17 cellular contexts compared by ENCODE assay signal in genomic region chr3:119173325-119173724, GRCh38. TPM values are rescaled to one million over a fixed set of nuclear protein-coding genes. Genes with fewer than 3 reads are reported as not detected.
DNase-seq lines count a peak whose midpoint lies in the region; ATAC-seq and FAIRE-seq lines count a peak whose summit lies in the region.
"Had no signal": no experiment of that assay in that cellular context is flagged by ENCODE, and none has a peak within 500 bp of the region (broad histone marks: within the 10 kb centered on the region; RNA-seq: fewer than 3 reads in every experiment).

TSS of gene UPK1B (plus strand) at chr3:119173598. CDS start at chr3:119186742, 13,144 bp downstream.

- no peaks in the 10 kb centered on the region for H3K4me1 ChIP-seq in iPS DF 6.9 (ENCODE audit: control insufficient read depth, insufficient read depth, low read length)
- peaks cover 2% of the 10 kb centered on the region for H3K4me1 ChIP-seq in neuron (ENCODE audit: insufficient read depth, low read length)

- no peak for FAIRE-seq in RCC 7860 (lab: Jason Lieb, UNC)

- H3K36me3 ChIP-seq in iPS DF 6.9 (ENCODE audit: control insufficient read depth, insufficient read depth, low read length), result no peaks in the 10 kb centered on the region
- H3K36me3 ChIP-seq in neuron (ENCODE audit: insufficient read depth, low read length), result no peaks in the 10 kb centered on the region

- H3K9me3 ChIP-seq in iPS DF 6.9 (ENCODE audit: control insufficient read depth, insufficient read depth, low read length) (no peaks in the 10 kb centered on the region), neuron (ENCODE audit: low read length) (no peaks in the 10 kb centered on the region)

- in situ Hi-C loops in Caki2 (cut with HindIII; ENCODE audit: low pct_unique_long_range_greater_than_20kb, low sequenced_read_pairs), result no loop called here

- H3K27me3 ChIP-seq in iPS DF 6.9 (ENCODE audit: control insufficient read depth, insufficient read depth, low read length) (no peaks in the 10 kb centered on the region), neuron (ENCODE audit: insufficient read depth, low read length) (peaks cover 14% of the 10 kb centered on the region)

- no CpG with 5 or more reads among the region's 13 CpGs for whole genome bisulfite sequencing in iPS DF 6.9 (ENCODE audit: insufficient coverage, insufficient read length)

- no peak within 1 kb of the TSS for H3K4me3 ChIP-seq in iPS DF 6.9 (ENCODE audit: low read length)
- H3K4me3 ChIP-seq in neuron (ENCODE audit: low read length), result no peak within 1 kb of the TSS

- peak within 1 kb of the TSS; percentile 47 for H2AFZ ChIP-seq in neuron (ENCODE audit: low read depth, low read length)

- DNase-seq in Caki2 (ENCODE audit: low read depth) (peak; percentile 45), RCC 7860 (ENCODE audit: low spot score) (peak; percentile 49), iPS DF 6.9 (ENCODE audit: low read depth, low spot score) (peak; percentile 45), NOMO-1 treated with dmso at 0.1 percent for 144 hours (lab: John Stamatoyannopoulos, UW; ENCODE audit: unreplicated experiment) (no peak), NCI-H187 (lab: John Stamatoyannopoulos, UW) (no peak)
- no peak for DNase-seq in activated CD4-positive, CD25-positive, alpha-beta regulatory T cell treated with anti-CD3 and anti-CD28 coated beads, Interleukin-2, amount 50 U/mL, for 72 hours
- DNase-seq: activated CD4-positive, alpha-beta T cell treated with anti-CD3 and anti-CD28 coated beads for 4 hours; activated naive CD8-positive, alpha-beta T cell treated with anti-CD3 and anti-CD28 coated beads, Interleukin-2, amount 10 ng/mL, durations not matched to agents 7 days and 5 days; COR-L47; foreskin fibroblast; NCI-H2029; stimulated activated CD4-positive, alpha-beta T cell treated with anti-CD3 and anti-CD28 coated beads, Interleukin-2, amount 100 ng/mL, for 24 hours; T-helper 2 cell had no signal

- no peak for ATAC-seq in HG02588 (IDR thresholded peaks at IDR 0.05; ENCODE audit: unreplicated experiment)

- no peak within 1 kb of the TSS for H3K27ac ChIP-seq in iPS DF 6.9 (ENCODE audit: low read length)

RNA-seq across cellular contexts. Expression of gene UPK1B, which starts in this region (rescaled TPM):
- total RNA-seq in Caki2 (2014; rRNA removed; shearing (Covaris generic); ENCODE audit: low replicate concordance), result 31.7 and 44.0 TPM in 2 replicates
- total RNA-seq: activated naive CD8-positive, alpha-beta T cell treated with anti-CD3 and anti-CD28 coated beads, Interleukin-2, amount 10 ng/mL, durations not matched to agents 7 days and 5 days; cardiac septum; G401 had no signal

Comparison
In these comparisons a context has a peak if more than half of its experiments do, and no peak if none do; other contexts are left out.
1. DNase-seq: peak in Caki2 (single experiment), RCC 7860 (single experiment) and iPS DF 6.9 (single experiment); none in NOMO-1 treated with dmso at 0.1 percent for 144 hours (single experiment), activated CD4-positive, CD25-positive, alpha-beta regulatory T cell treated with anti-CD3 and anti-CD28 coated beads, Interleukin-2, amount 50 U/mL, for 72 hours (single experiment) and NCI-H187 (0 of 2).